Comparison of ENCODE assay signal across 7 cellular contexts in the genomic region with DNA sequence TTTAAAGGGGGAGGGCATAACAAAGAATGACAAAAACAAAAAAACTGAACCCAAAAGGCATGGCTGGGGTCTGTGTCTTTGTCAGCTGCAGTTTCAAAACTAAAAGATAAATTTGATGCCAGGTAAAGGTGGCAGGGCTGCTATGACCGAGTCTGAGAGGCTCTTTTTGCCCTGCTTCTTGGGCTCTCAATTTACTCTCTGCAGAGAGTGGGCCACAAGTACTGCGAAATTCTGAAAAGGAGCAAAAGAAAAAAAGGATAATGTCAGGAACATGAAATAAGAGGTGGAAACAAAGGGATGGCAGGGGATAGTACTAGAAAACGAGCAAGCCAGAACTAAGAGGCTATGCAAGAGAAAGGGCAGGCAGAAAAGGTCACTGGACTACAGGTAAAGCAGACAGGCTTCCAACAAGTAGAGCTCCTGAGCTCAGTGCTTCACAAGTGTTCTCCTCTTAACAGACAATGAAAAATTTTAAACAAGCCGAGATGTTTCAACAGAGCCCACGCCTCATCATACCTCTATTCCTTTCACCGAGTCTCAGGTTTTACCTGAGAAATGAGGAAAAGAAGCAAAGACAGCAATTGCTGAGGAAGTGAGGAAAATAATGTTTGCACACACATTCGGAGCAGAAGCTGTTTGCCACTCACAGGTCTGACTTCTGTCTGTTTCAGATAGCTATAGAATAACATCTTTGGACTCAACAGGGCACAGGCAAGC. TPM values are rescaled to one million over a fixed set of nuclear protein-coding genes. Genes with fewer than 3 reads are reported as not detected.
A peak's percentile ranks its signal among the peaks of the same experiment; 100 is the strongest.
DNase-seq lines count a peak whose midpoint lies in the region; ATAC-seq and TF ChIP-seq lines count a peak whose summit lies in the region.

No MANE protein-coding gene starts in this region.

- H3K27me3 Mint-ChIP-seq in neural progenitor cell (ENCODE audit: insufficient read depth, low read depth): peaks cover 5% of the 10 kb centered on the region

- H3K4me3 Mint-ChIP-seq in neural progenitor cell: peak overlapping the region; percentile 85

- H4K20me1 ChIP-seq in neural progenitor cell (ENCODE audit: low read depth): peaks cover 18% of the 10 kb centered on the region

- peaks cover 89% of the 10 kb centered on the region for H3K79me2 ChIP-seq in neural progenitor cell (ENCODE audit: low read depth)

- DNase-seq in GM13976 (ENCODE audit: low spot score) (peak; percentile 27), NCI-H82 treated with DMSO at 0.1 percent for 48 hours (lab: John Stamatoyannopoulos, UW; ENCODE audit: unreplicated experiment) (peak; percentile 43), neural progenitor cell (ENCODE audit: low spot score) (no peak), A172 (ENCODE audit: low spot score) (no peak), lower leg skin (ENCODE audit: low spot score in 2 of 2) (no peak)
- no peak for DNase-seq in effector memory CD4-positive, alpha-beta T cell

- peaks cover 57% of the 10 kb centered on the region for H3K36me3 Mint-ChIP-seq in neural progenitor cell

- peak overlapping the region; percentile 88 for H3K4me2 ChIP-seq in neural progenitor cell

- intact Hi-C loops in lower leg skin (cut with DNase I; ENCODE audit: low total_unique reads): loop anchor here (10.0 kb wide), 1 partner anchor 578 kb away; no protein-coding TSS in a partner anchor

- peaks cover 13% of the 10 kb centered on the region for H3K4me1 ChIP-seq in effector memory CD4-positive, alpha-beta T cell (ENCODE audit: control insufficient read depth, insufficient read depth, low read length, poor library complexity, severe bottlenecking)
- H3K4me1 ChIP-seq in neural progenitor cell: peaks cover 33% of the 10 kb centered on the region

- no peaks in the 10 kb centered on the region for H3K27me3 ChIP-seq in effector memory CD4-positive, alpha-beta T cell (replicated peaks; ENCODE audit: control insufficient read depth, insufficient read depth, low read length, poor library complexity, severe bottlenecking)
- no peaks in the 10 kb centered on the region for H3K27me3 ChIP-seq in neural progenitor cell

- TF ChIP-seq CTCF in GM13976 (IDR thresholded peaks at IDR 0.05; ENCODE audit: borderline replicate concordance, control extremely low read depth, extremely low read depth, insufficient read depth, missing control alignments) (no peak), neural progenitor cell (IDR thresholded peaks at IDR 0.05) (no peak), lower leg skin (IDR thresholded peaks at IDR 0.05) (no peak)

- no peaks in the 10 kb centered on the region for H3K36me3 ChIP-seq in effector memory CD4-positive, alpha-beta T cell (ENCODE audit: control insufficient read depth, insufficient read depth, low read length)
- H3K36me3 ChIP-seq in neural progenitor cell: no peaks in the 10 kb centered on the region

- H2AFZ ChIP-seq in neural progenitor cell (replicated peaks): no peak overlapping the region

- H3K4me1 Mint-ChIP-seq in neural progenitor cell: peaks cover 56% of the 10 kb centered on the region

- H3F3A ChIP-seq in neural progenitor cell (ENCODE audit: low read depth): peaks cover 11% of the 10 kb centered on the region

- in situ Hi-C loops in GM13976 (cut with MboI; ENCODE audit: low sequenced_read_pairs, unreplicated experiment): no loop called here

- H3K9me3 Mint-ChIP-seq in neural progenitor cell: peaks cover 19% of the 10 kb centered on the region

- WGBS in lower leg skin, 2 donors: 30 to 31% methylated on average over 7 of the region's 7 CpGs

- no peaks in the 10 kb centered on the region for H3K9me3 ChIP-seq in effector memory CD4-positive, alpha-beta T cell (ENCODE audit: control insufficient read depth, low read length)
- H3K9me3 ChIP-seq in neural progenitor cell (ENCODE audit: low read depth): no peaks in the 10 kb centered on the region

- H3K27ac Mint-ChIP-seq in neural progenitor cell: peak overlapping the region; percentile 92

- no peak for TF ChIP-seq POLR2A in lower leg skin (IDR thresholded peaks at IDR 0.05)

- peak overlapping the region; percentile 84 for H3K27ac ChIP-seq in effector memory CD4-positive, alpha-beta T cell (ENCODE audit: insufficient read depth, low read length, poor library complexity, severe bottlenecking)
- H3K27ac ChIP-seq in neural progenitor cell: peak overlapping the region; percentile 73

- ATAC-seq in HG03095 (IDR thresholded peaks at IDR 0.05; ENCODE audit: unreplicated experiment): no peak

- H3K4me3 ChIP-seq in effector memory CD4-positive, alpha-beta T cell (ENCODE audit: insufficient read depth, low read depth, low read length, poor library complexity, severe bottlenecking): peak overlapping the region; percentile 66
- H3K4me3 ChIP-seq in neural progenitor cell (peak overlapping the region; percentile 52), lower leg skin (ENCODE audit: low read depth, poor library complexity, severe bottlenecking) (no peak overlapping the region)

- peak overlapping the region; percentile 11 for H3K9ac ChIP-seq in neural progenitor cell

RNA-seq across cellular contexts. Expression of a gene that starts 7.3 kb away (rescaled TPM):
- total RNA-seq in neural progenitor cell (ENCODE audit: low replicate concordance): 8.4 and 13.0 TPM in 2 replicates
- 6.6 and 7.0 TPM in 2 replicates for total RNA-seq in A172 (2014; rRNA removed; shearing (Covaris generic))
- 10 to 100 TPM; 16.9 to 55.0 (median 25.4) TPM for total RNA-seq in lower leg skin

RNA-seq across cellular contexts. Expression of a gene that starts 43.5 kb away (rescaled TPM):
- total RNA-seq in neural progenitor cell (ENCODE audit: low replicate concordance) (13.8 and 15.1 TPM in 2 replicates), lower leg skin (10 to 100 TPM in 3 of 4 donors, 1 to 10 TPM in 1; 7.8 to 28.9 (median 18.0) TPM)
- 3.9 and 5.1 TPM in 2 replicates for total RNA-seq in A172 (2014; rRNA removed; shearing (Covaris generic))

Comparison
In these comparisons a context has a peak if more than half of its experiments do, and no peak if none do; other contexts are left out.
1. DNase-seq: peak in GM13976 (single experiment) and NCI-H82 treated with DMSO at 0.1 percent for 48 hours (single experiment); none in effector memory CD4-positive, alpha-beta T cell (0 of 3), neural progenitor cell (single experiment), A172 (single experiment) and lower leg skin (0 of 2).